In genomic region chr6:30717845-30718795, GRCh38 we compare ENCODE assay signal across 6 cellular contexts. TPM values are rescaled to one million over a fixed set of nuclear protein-coding genes. Genes with fewer than 3 reads are reported as not detected.
A peak's percentile ranks its signal among the peaks of the same experiment; 100 is the strongest.
DNase-seq lines count a peak whose midpoint lies in the region; ATAC-seq, FAIRE-seq and TF ChIP-seq lines count a peak whose summit lies in the region.
"Not testable (repeated sequence)": the region's sequence is repeated elsewhere in the genome, so short reads cannot be mapped to it uniquely, and the experiment has no call there.

No MANE protein-coding gene starts in this region.

- RAD21 ChIA-PET in GM12878 (lab: Charles Lee; ENCODE audit: unreplicated experiment), result interaction anchor here (1.1 to 11.2 kb wide), 6 partner anchors 18 to 369 kb away, joined by 3 to 209 read pairs (median 9); partner anchors contain the start of genes DHX16 and NRM

- H3K4me1 Mint-ChIP-seq in natural killer cell, result peaks cover 60 to 62% of the 10 kb centered on the region in 2 donors

- DNase-seq in SJCRH30; GM12878 (ENCODE audit: low read depth, low spot score); natural killer cell: not testable (repeated sequence)

- in situ Hi-C loops in GM12878 (cut with MboI), result loop anchor here (5.0 kb wide), 2 partner anchors 36 to 101 kb away; partner anchors contain the start of genes MRPS18B and PPP1R10

- SMC1A ChIA-PET in GM12878 (lab: Charles Lee; ENCODE audit: uncharacterized antibody, unreplicated experiment), result interaction anchor here (0.7 to 17.7 kb wide), 9 partner anchors 14 to 210 kb away, joined by 3 to 265 read pairs (median 4); partner anchors contain the start of gene NRM

- not testable (repeated sequence) for TF ChIP-seq RAD21 in GM12878 (IDR thresholded peaks at IDR 0.05; ENCODE audit: insufficient read depth, low read depth, low read length)

- peak overlapping the region; percentile 38 for H3K4me2 ChIP-seq in GM12878 (ENCODE audit: control insufficient read depth, insufficient read depth)

- CTCF ChIA-PET in GM12878 (lab: Yijun Ruan, JAX), result interaction anchor here (0.8 to 22.7 kb wide), 8 partner anchors 10 to 236 kb away, joined by 3 to 487 read pairs (median 4); partner anchors contain the start of gene NRM

- H3K27ac Mint-ChIP-seq in natural killer cell, result peak overlapping the region; percentile 97 to 100

- BruUV-seq in GM12878 (replicated peaks; lab: Mats Ljungman, UMichigan), result not testable (repeated sequence)

- not testable (repeated sequence) for H3K9me3 Mint-ChIP-seq in natural killer cell

- POLR2A ChIA-PET in GM12878 (lab: Charles Lee), result interaction anchor here (0.6 to 11.6 kb wide), 18 partner anchors 11 to 505 kb away, joined by 3 to 200 read pairs (median 6); partner anchors contain the start of genes FLOT1, MRPS18B, NRM and TRIM26

- TF ChIP-seq EP300 in GM12878 (IDR thresholded peaks at IDR 0.05; ENCODE audit: borderline replicate concordance in 1 of 2, control insufficient read depth in 1 of 2, low read depth in 2 of 2, low read length in 2 of 2); gastroesophageal sphincter (IDR thresholded peaks at IDR 0.05): not testable (repeated sequence)

- peak overlapping the region; percentile 98 for H3K4me3 Mint-ChIP-seq in natural killer cell

- not testable (repeated sequence) for H3K4me1 ChIP-seq in ES-I3 (ENCODE audit: insufficient read depth, low read length); SJCRH30; GM12878 (ENCODE audit: control insufficient read depth, insufficient read depth, low read length)
- H3K4me1 ChIP-seq in gastroesophageal sphincter, result peaks cover 2 to 49% (median 33%) of the 10 kb centered on the region in 3 donors

- not testable (repeated sequence) for H3K27me3 Mint-ChIP-seq in natural killer cell (ENCODE audit: low read depth in 2 of 2)

- H3K9ac ChIP-seq in ES-I3 (ENCODE audit: low read depth, low read length) (peak overlapping the region; percentile 89), GM12878 (ENCODE audit: control insufficient read depth, insufficient read depth, low read length) (peak overlapping the region; percentile 62)

- WGBS in GM12878 (ENCODE audit: insufficient coverage, insufficient replicate concordance, low lambda C conversion rate, missing lambda C conversion rate), result 20% methylated on average over 38 of the region's 38 CpGs
- 72 to 73% methylated on average over 27 of the region's 38 CpGs for WGBS in gastroesophageal sphincter (ENCODE audit: low coverage in 1 of 2), 2 donors

- not testable (repeated sequence) for H3K36me3 Mint-ChIP-seq in natural killer cell

- H3K4me3 ChIP-seq in SJCRH30, result peak overlapping the region; percentile 52
- H3K4me3 ChIP-seq in GM12878, result peak overlapping the region; percentile 83
- H3K4me3 ChIP-seq in gastroesophageal sphincter, result peak overlapping the region; percentile 19 to 68

- H3K79me2 ChIP-seq in GM12878 (ENCODE audit: control insufficient read depth, insufficient read depth, low read length), result peaks cover 66% of the 10 kb centered on the region

- H3K36me3 ChIP-seq in ES-I3 (ENCODE audit: insufficient read depth, low read length) (peaks cover 14% of the 10 kb centered on the region), SJCRH30 (peaks cover 35% of the 10 kb centered on the region), GM12878 (ENCODE audit: control insufficient read depth in 2 of 2, insufficient read depth in 2 of 2, low read length in 1 of 2) (peaks cover 2 to 15% of the 10 kb centered on the region in 2 experiments; a peak in 3 of 4 replicates), gastroesophageal sphincter (peaks cover 0 to 25% of the 10 kb centered on the region in 2 donors)

- intact Hi-C loops in GM12878 (cut with micrococcal nuclease; ENCODE audit: unreplicated experiment), result loop anchor here (1.0 kb wide), 3 partner anchors 31 to 101 kb away; partner anchors contain the start of genes MRPS18B and PPP1R10
- intact Hi-C loops in natural killer cell (cut with micrococcal nuclease), result loop anchor here (1.0 to 5.0 kb wide), 4 partner anchors 31 to 949 kb away; partner anchors contain the start of genes CSNK2B, GNL1 and LY6G5B

- H4K20me1 ChIP-seq in GM12878 (ENCODE audit: control insufficient read depth, insufficient read depth), result not testable (repeated sequence)

- H3K9me3 ChIP-seq in ES-I3 (ENCODE audit: control insufficient read depth, insufficient read depth, low read length); SJCRH30 (replicated peaks); GM12878 (replicated peaks; ENCODE audit: control insufficient read depth, insufficient read depth, low read length); gastroesophageal sphincter: not testable (repeated sequence)

- TF ChIP-seq CTCF in GM12878 (IDR thresholded peaks at IDR 0.05 in 2 of 3, conservative IDR thresholded peaks at IDR 0.05 in 1 of 3; ENCODE audit: control insufficient read depth in 2 of 3, extremely low read depth in 1 of 3, insufficient read depth in 1 of 3, low read depth in 3 of 3, low read length in 3 of 3); gastroesophageal sphincter (IDR thresholded peaks at IDR 0.05); natural killer cell (IDR thresholded peaks at IDR 0.05): not testable (repeated sequence)

- peak overlapping the region; percentile 66 for H2AFZ ChIP-seq in GM12878 (ENCODE audit: control insufficient read depth, low read depth, low read length)

- TF ChIP-seq POLR2A in GM12878 (IDR thresholded peaks at IDR 0.05; ENCODE audit: low read depth, low read length); gastroesophageal sphincter (IDR thresholded peaks at IDR 0.05): not testable (repeated sequence)

- not testable (repeated sequence) for ATAC-seq in GM12878, gastroesophageal sphincter, natural killer cell

- H3K27ac ChIP-seq in SJCRH30 (peak overlapping the region; percentile 78), GM12878 (ENCODE audit: control insufficient read depth, insufficient read depth) (peak overlapping the region; percentile 92), gastroesophageal sphincter (peak overlapping the region; percentile 64 to 94 (median 88)), temporal lobe (ENCODE audit: low read depth, low read length) (peak overlapping the region; percentile 87)

- H3K27me3 ChIP-seq in SJCRH30; GM12878 (replicated peaks in 1 of 2; ENCODE audit: control insufficient read depth in 2 of 2, insufficient read depth in 2 of 2, low read length in 1 of 2); gastroesophageal sphincter: not testable (repeated sequence)

- peak; percentile 27 for FAIRE-seq in GM12878 (lab: Jason Lieb, UNC)

RNA-seq across cellular contexts. Expression of gene MDC1, which starts 1.0 kb away (rescaled TPM):
- 24.6 and 25.0 TPM in 2 replicates for total RNA-seq in SJCRH30 (2014; rRNA removed; shearing (Covaris generic))
- total RNA-seq in GM12878 (2013; cell fraction: nucleolus; rRNA removed), result 15.3 and 21.3 TPM in 2 replicates
- total RNA-seq in GM12878 (2014; rRNA removed), result 11.9 and 12.9 TPM in 2 replicates
- total RNA-seq in GM12878 (2014; rRNA removed; fragmentation: Illumina TruSeq; extraction: Trizol), result 12.4 and 12.5 TPM in 2 replicates
- 62.5 and 66.9 TPM in 2 replicates for total RNA-seq in GM12878 (2021)
- polyA plus RNA-seq in GM12878 (2011; ENCODE audit: low read depth), result 30.8 TPM
- polyA plus RNA-seq in GM12878 (2011; rRNA removed), result 6.8 and 14.8 TPM in 2 replicates
- polyA plus RNA-seq in GM12878 (2011; cell fraction: cytosol; rRNA removed), result 18.4 and 23.7 TPM in 2 replicates
- polyA plus RNA-seq in GM12878 (2011; cell fraction: nucleus; rRNA removed), result 68.0 and 73.9 TPM in 2 replicates
- polyA plus RNA-seq in GM12878 (2012), result 36.6 and 43.4 TPM in 2 replicates
- 52.7 and 53.6 TPM in 2 replicates for polyA plus RNA-seq in GM12878 (2014; fragmentation: Illumina TruSeq; extraction: Trizol)
- 1 to 10 TPM; 5.1 to 6.5 TPM for polyA plus RNA-seq in GM12878 (2014; fragmentation: Nextera tagmentation; extraction: Ambion mirVana)
- polyA plus RNA-seq in GM12878 (2014; rRNA removed), result 30.1 and 33.3 TPM in 2 replicates
- polyA plus RNA-seq in GM12878 (2016; fragmentation: Nextera tagmentation; extraction: Ambion mirVana), result 10 to 100 TPM; 31.1 to 36.2 TPM
- polyA minus RNA-seq in GM12878 (2011; rRNA and poly(A)+ RNA removed), result 17.6 and 22.5 TPM in 2 replicates
- 8.5 and 20.0 TPM in 2 replicates for polyA minus RNA-seq in GM12878 (2011; cell fraction: cytosol; rRNA and poly(A)+ RNA removed)
- polyA minus RNA-seq in GM12878 (2011; cell fraction: nucleus; rRNA and poly(A)+ RNA removed), result 7.4 and 14.4 TPM in 2 replicates
- total RNA-seq in gastroesophageal sphincter, result 10 to 100 TPM in 3 of 4 donors, 1 to 10 TPM in 1; 9.8 to 16.7 (median 13.1) TPM
- total RNA-seq in natural killer cell, result 10 to 100 TPM; 61.2 to 77.0 (median 64.5) TPM
- 7.9 TPM for total RNA-seq in temporal lobe

RNA-seq across cellular contexts. Expression of gene TUBB, which starts 2.0 kb away (rescaled TPM):
- total RNA-seq in SJCRH30 (2014; rRNA removed; shearing (Covaris generic)), result 1,652 and 1,704 TPM in 2 replicates
- 180 and 186 TPM in 2 replicates for total RNA-seq in GM12878 (2013; cell fraction: nucleolus; rRNA removed)
- total RNA-seq in GM12878 (2014; rRNA removed) (1,600 and 1,662 TPM in 2 replicates), GM12878 (2014; rRNA removed; fragmentation: Illumina TruSeq; extraction: Trizol) (1,225 and 1,242 TPM in 2 replicates), GM12878 (2021) (1,685 and 1,700 TPM in 2 replicates), gastroesophageal sphincter (100 to 1,000 TPM; 184 to 351 (median 236) TPM), natural killer cell (100 to 1,000 TPM; 121 to 168 (median 127) TPM), temporal lobe (989 TPM)
- polyA plus RNA-seq in GM12878 (2011; ENCODE audit: low read depth), result 770 TPM
- polyA plus RNA-seq in GM12878 (2011; rRNA removed) (1,703 and 2,596 TPM in 2 replicates), GM12878 (2014; fragmentation: Illumina TruSeq; extraction: Trizol) (2,402 and 3,052 TPM in 2 replicates), GM12878 (2014; fragmentation: Nextera tagmentation; extraction: Ambion mirVana) (1,000 to 10,000 TPM; 1,039 to 1,376 TPM), GM12878 (2014; rRNA removed) (2,367 and 2,490 TPM in 2 replicates), GM12878 (2016; fragmentation: Nextera tagmentation; extraction: Ambion mirVana) (1,000 to 10,000 TPM; 1,510 to 1,651 TPM)
- polyA plus RNA-seq in GM12878 (2011; cell fraction: cytosol; rRNA removed), result 2,686 and 3,225 TPM in 2 replicates
- polyA plus RNA-seq in GM12878 (2011; cell fraction: nucleus; rRNA removed), result 1,113 and 1,357 TPM in 2 replicates
- polyA plus RNA-seq in GM12878 (2012), result 828 and 941 TPM in 2 replicates
- 2,195 and 2,964 TPM in 2 replicates for polyA minus RNA-seq in GM12878 (2011; rRNA and poly(A)+ RNA removed)
- polyA minus RNA-seq in GM12878 (2011; cell fraction: cytosol; rRNA and poly(A)+ RNA removed), result 626 and 717 TPM in 2 replicates
- polyA minus RNA-seq in GM12878 (2011; cell fraction: nucleus; rRNA and poly(A)+ RNA removed), result 193 and 357 TPM in 2 replicates

RNA-seq across cellular contexts. Expression of gene FLOT1, which starts 24.4 kb away (rescaled TPM):
- 87.4 and 92.2 TPM in 2 replicates for total RNA-seq in SJCRH30 (2014; rRNA removed; shearing (Covaris generic))
- 83.3 and 102 TPM in 2 replicates for total RNA-seq in GM12878 (2013; cell fraction: nucleolus; rRNA removed)
- 98.4 and 102 TPM in 2 replicates for total RNA-seq in GM12878 (2014; rRNA removed)
- 71.2 and 73.6 TPM in 2 replicates for total RNA-seq in GM12878 (2014; rRNA removed; fragmentation: Illumina TruSeq; extraction: Trizol)
- total RNA-seq in GM12878 (2021), result 111 and 115 TPM in 2 replicates
- polyA plus RNA-seq in GM12878 (2011; ENCODE audit: low read depth), result 57.9 TPM
- 113 and 153 TPM in 2 replicates for polyA plus RNA-seq in GM12878 (2011; rRNA removed)
- 161 and 169 TPM in 2 replicates for polyA plus RNA-seq in GM12878 (2011; cell fraction: cytosol; rRNA removed)
- polyA plus RNA-seq in GM12878 (2011; cell fraction: nucleus; rRNA removed), result 189 and 204 TPM in 2 replicates
- 103 and 110 TPM in 2 replicates for polyA plus RNA-seq in GM12878 (2012)
- polyA plus RNA-seq in GM12878 (2014; fragmentation: Illumina TruSeq; extraction: Trizol), result 102 and 112 TPM in 2 replicates
- polyA plus RNA-seq in GM12878 (2014; fragmentation: Nextera tagmentation; extraction: Ambion mirVana), result 10 to 100 TPM; 12.3 to 16.8 TPM
- polyA plus RNA-seq in GM12878 (2014; rRNA removed), result 140 and 153 TPM in 2 replicates
- polyA plus RNA-seq in GM12878 (2016; fragmentation: Nextera tagmentation; extraction: Ambion mirVana), result 100 to 1,000 TPM; 114 to 119 TPM
- 106 and 129 TPM in 2 replicates for polyA minus RNA-seq in GM12878 (2011; rRNA and poly(A)+ RNA removed)
- polyA minus RNA-seq in GM12878 (2011; cell fraction: cytosol; rRNA and poly(A)+ RNA removed), result 45.0 and 45.6 TPM in 2 replicates
- 64.8 and 96.5 TPM in 2 replicates for polyA minus RNA-seq in GM12878 (2011; cell fraction: nucleus; rRNA and poly(A)+ RNA removed)
- total RNA-seq in gastroesophageal sphincter, result 100 to 1,000 TPM; 104 to 191 (median 152) TPM
- total RNA-seq in natural killer cell, result 100 to 1,000 TPM in 1 of 3 donors, 10 to 100 TPM in 2; 73.1 to 113 (median 94.2) TPM
- total RNA-seq in temporal lobe, result 49.9 TPM

RNA-seq across cellular contexts. Expression of gene IER3, which starts 26.2 kb away (rescaled TPM):
- total RNA-seq in SJCRH30 (2014; rRNA removed; shearing (Covaris generic)), result 19.9 and 22.1 TPM in 2 replicates
- total RNA-seq in GM12878 (2013; cell fraction: nucleolus; rRNA removed), result 22.9 and 23.9 TPM in 2 replicates
- total RNA-seq in GM12878 (2014; rRNA removed), result 67.2 and 71.6 TPM in 2 replicates
- total RNA-seq in GM12878 (2014; rRNA removed; fragmentation: Illumina TruSeq; extraction: Trizol), result 42.0 and 43.2 TPM in 2 replicates
- total RNA-seq in GM12878 (2021), result 65.8 and 80.7 TPM in 2 replicates
- polyA plus RNA-seq in GM12878 (2011; ENCODE audit: low read depth), result 10.6 TPM
- 100 and 104 TPM in 2 replicates for polyA plus RNA-seq in GM12878 (2011; rRNA removed)
- polyA plus RNA-seq in GM12878 (2011; cell fraction: cytosol; rRNA removed), result 96.0 and 101 TPM in 2 replicates
- 183 and 184 TPM in 2 replicates for polyA plus RNA-seq in GM12878 (2011; cell fraction: nucleus; rRNA removed)
- polyA plus RNA-seq in GM12878 (2012), result 21.4 and 31.8 TPM in 2 replicates
- polyA plus RNA-seq in GM12878 (2014; fragmentation: Illumina TruSeq; extraction: Trizol), result 8.3 and 22.5 TPM in 2 replicates
- 1 to 10 TPM; 1.9 to 7.3 TPM for polyA plus RNA-seq in GM12878 (2014; fragmentation: Nextera tagmentation; extraction: Ambion mirVana)
- polyA plus RNA-seq in GM12878 (2014; rRNA removed), result 63.8 and 71.6 TPM in 2 replicates
- 10 to 100 TPM; 16.1 to 19.5 TPM for polyA plus RNA-seq in GM12878 (2016; fragmentation: Nextera tagmentation; extraction: Ambion mirVana)
- 63.6 and 100 TPM in 2 replicates for polyA minus RNA-seq in GM12878 (2011; rRNA and poly(A)+ RNA removed)
- polyA minus RNA-seq in GM12878 (2011; cell fraction: cytosol; rRNA and poly(A)+ RNA removed), result 102 and 106 TPM in 2 replicates
- polyA minus RNA-seq in GM12878 (2011; cell fraction: nucleus; rRNA and poly(A)+ RNA removed), result 70.4 and 103 TPM in 2 replicates
- 10 to 100 TPM in 3 of 4 donors, 1 to 10 TPM in 1; 5.6 to 31.9 (median 11.3) TPM for total RNA-seq in gastroesophageal sphincter
- 100 to 1,000 TPM in 1 of 3 donors, 10 to 100 TPM in 2; 39.7 to 105 (median 66.5) TPM for total RNA-seq in natural killer cell
- 1.7 TPM for total RNA-seq in temporal lobe

RNA-seq across cellular contexts. Expression of gene NRM, which starts 27.3 kb away (rescaled TPM):
- 25.0 and 29.6 TPM in 2 replicates for total RNA-seq in SJCRH30 (2014; rRNA removed; shearing (Covaris generic))
- 8.0 and 11.2 TPM in 2 replicates for total RNA-seq in GM12878 (2013; cell fraction: nucleolus; rRNA removed)
- 14.8 and 17.7 TPM in 2 replicates for total RNA-seq in GM12878 (2014; rRNA removed)
- 14.7 and 15.4 TPM in 2 replicates for total RNA-seq in GM12878 (2014; rRNA removed; fragmentation: Illumina TruSeq; extraction: Trizol)
- total RNA-seq in GM12878 (2021), result 39.0 and 39.3 TPM in 2 replicates
- polyA plus RNA-seq in GM12878 (2011; ENCODE audit: low read depth), result 23.2 TPM
- polyA plus RNA-seq in GM12878 (2011; rRNA removed), result 7.6 and 18.7 TPM in 2 replicates
- 34.1 and 36.4 TPM in 2 replicates for polyA plus RNA-seq in GM12878 (2011; cell fraction: cytosol; rRNA removed)
- polyA plus RNA-seq in GM12878 (2011; cell fraction: nucleus; rRNA removed), result 33.6 and 35.9 TPM in 2 replicates
- 27.9 and 34.0 TPM in 2 replicates for polyA plus RNA-seq in GM12878 (2012)
- polyA plus RNA-seq in GM12878 (2014; fragmentation: Illumina TruSeq; extraction: Trizol), result 35.8 and 46.7 TPM in 2 replicates
- 10 to 100 TPM; 19.1 to 23.7 TPM for polyA plus RNA-seq in GM12878 (2014; fragmentation: Nextera tagmentation; extraction: Ambion mirVana)
- 34.3 and 35.7 TPM in 2 replicates for polyA plus RNA-seq in GM12878 (2014; rRNA removed)
- polyA plus RNA-seq in GM12878 (2016; fragmentation: Nextera tagmentation; extraction: Ambion mirVana), result 10 to 100 TPM; 36.6 to 37.5 TPM
- 23.8 and 25.7 TPM in 2 replicates for polyA minus RNA-seq in GM12878 (2011; rRNA and poly(A)+ RNA removed)
- 16.0 and 18.4 TPM in 2 replicates for polyA minus RNA-seq in GM12878 (2011; cell fraction: cytosol; rRNA and poly(A)+ RNA removed)
- 16.1 and 27.7 TPM in 2 replicates for polyA minus RNA-seq in GM12878 (2011; cell fraction: nucleus; rRNA and poly(A)+ RNA removed)
- 1 to 10 TPM; 3.0 to 8.2 (median 6.0) TPM for total RNA-seq in gastroesophageal sphincter
- total RNA-seq in natural killer cell, result 1 to 10 TPM; 7.4 to 8.9 (median 8.7) TPM
- 1.5 TPM for total RNA-seq in temporal lobe
